In genomic region chr7:55160539-55160938, GRCh38 we compare ENCODE assay signal across 23 cellular contexts.
A peak's percentile ranks its signal among the peaks of the same experiment; 100 is the strongest.
DNase-seq lines count a peak whose midpoint lies in the region; ATAC-seq and TF ChIP-seq lines count a peak whose summit lies in the region.
"Had no signal": no experiment of that assay in that cellular context is flagged by ENCODE, and none has a peak within 500 bp of the region (broad histone marks: within the 10 kb centered on the region; RNA-seq: fewer than 3 reads in every experiment).

No MANE protein-coding gene starts in this region.

- ATAC-seq in lower lobe of right lung = peak; percentile 64 to 69
- ATAC-seq in right cardiac atrium = no peak
- no peak for ATAC-seq in right lobe of liver
- ATAC-seq: foreskin keratinocyte had no signal

- WGBS in right cardiac atrium = 97% methylated on average over 4 of the region's 4 CpGs
- 90% methylated on average over 4 of the region's 4 CpGs for WGBS in right lobe of liver (ENCODE audit: insufficient coverage, low coverage, low lambda C conversion rate, missing lambda C conversion rate)

- no peak for TF ChIP-seq POLR2A in right lobe of liver (IDR thresholded peaks at IDR 0.05)

- no peaks in the 10 kb centered on the region for H3K4me1 ChIP-seq in lower lobe of right lung
- H3K4me1 ChIP-seq in right cardiac atrium (ENCODE audit: control insufficient read depth, insufficient read depth, low read length) = no peaks in the 10 kb centered on the region
- H3K4me1 ChIP-seq in right lobe of liver = no peaks in the 10 kb centered on the region
- H3K4me1 ChIP-seq: foreskin keratinocyte, spleen, uterus had no signal

- peaks cover 8% of the 10 kb centered on the region for H3K27me3 Mint-ChIP-seq in HFFc6 (ENCODE audit: insufficient read depth)
- H3K27me3 Mint-ChIP-seq: progenitor cell of endocrine pancreas had no signal

- CTCF ChIA-PET in AG04450 (lab: Charles Lee) = no interaction called here

- peaks cover 58% of the 10 kb centered on the region for H3K4me1 Mint-ChIP-seq in HFFc6 (ENCODE audit: low read depth)
- H3K4me1 Mint-ChIP-seq: CD4-positive, CD25-positive, alpha-beta regulatory T cell had no signal

- DNase-seq in AG04450 (ENCODE audit: low read depth, low spot score) = peak; percentile 65
- DNase-seq in HFFc6 = peak; percentile 78
- DNase-seq in choroid plexus epithelial cell (ENCODE audit: low read depth) = peak; percentile 95
- no peak for DNase-seq in lower lobe of right lung
- no peak for DNase-seq in right cardiac atrium
- no peak for DNase-seq in DMS 273 (lab: John Stamatoyannopoulos, UW; ENCODE audit: unreplicated experiment)
- no peak for DNase-seq in HT-29 (ENCODE audit: low spot score)
- DNase-seq in right lobe of liver = no peak
- DNase-seq: activated CD4-positive, alpha-beta T cell treated with anti-CD3 and anti-CD28 coated beads, Interleukin-2, amount 50 U/mL, for 1 hour; activated CD8-positive, alpha-beta memory T cell treated with anti-CD3 and anti-CD28 coated beads, Interleukin-2, amount 50 U/mL, for 48 hours; activated naive CD4-positive, alpha-beta T cell; CD4-positive, CD25-positive, alpha-beta regulatory T cell; foreskin keratinocyte; NCI-H1092; NCI-H2081 treated with DMSO at 0.1 percent for 48 hours; NCI-H510A; nephron progenitor cell; SHP77; spleen; T-helper 1 cell; uterus had no signal

- POLR2A ChIA-PET in AG04450 (lab: Yijun Ruan, JAX) = interaction anchor here (1.0 to 1.1 kb wide), 2 partner anchors 16 to 28 kb away, joined by 3 to 6 read pairs; no protein-coding TSS in a partner anchor

- H3K27ac ChIP-seq in AG04450 (ENCODE audit: low read depth, low read length) (peak overlapping the region; percentile 59), lower lobe of right lung (no peak overlapping the region), right cardiac atrium (ENCODE audit: low read length) (no peak overlapping the region), right lobe of liver (no peak overlapping the region)
- H3K27ac ChIP-seq: foreskin keratinocyte, KMS-11, spleen, uterus had no signal

- 0 out of 2 replicates have a peak overlapping the region, but pooled peaks have one; percentile 3 for H3K4me3 Mint-ChIP-seq in HFFc6
- H3K4me3 Mint-ChIP-seq: CD4-positive, CD25-positive, alpha-beta regulatory T cell; nephron progenitor cell had no signal

- H3K9me3 Mint-ChIP-seq in HFFc6 = no peaks in the 10 kb centered on the region
- H3K9me3 Mint-ChIP-seq: nephron progenitor cell had no signal

- H3K36me3 Mint-ChIP-seq in HFFc6 (ENCODE audit: low read depth) = peaks cover 61% of the 10 kb centered on the region
- H3K36me3 Mint-ChIP-seq: CD4-positive, CD25-positive, alpha-beta regulatory T cell had no signal

- peak overlapping the region; percentile 92 for H3K27ac Mint-ChIP-seq in HFFc6
- H3K27ac Mint-ChIP-seq: CD4-positive, CD25-positive, alpha-beta regulatory T cell; nephron progenitor cell; progenitor cell of endocrine pancreas had no signal

- H3K4me3 ChIP-seq in AG04450 (ENCODE audit: low read depth, low read length) (no peak overlapping the region), choroid plexus epithelial cell (ENCODE audit: low read depth, low read length) (no peak overlapping the region), lower lobe of right lung (no peak overlapping the region), right cardiac atrium (ENCODE audit: low read length) (no peak overlapping the region), right lobe of liver (no peak overlapping the region)
- H3K4me3 ChIP-seq: spleen, uterus had no signal

- H3K9me3 ChIP-seq in AG04450 (ENCODE audit: control insufficient read depth, insufficient read depth, low read length) (no peaks in the 10 kb centered on the region; the same call in 1 of the 2 replicates), lower lobe of right lung (no peaks in the 10 kb centered on the region), right cardiac atrium (ENCODE audit: control insufficient read depth, low read length) (no peaks in the 10 kb centered on the region), right lobe of liver (no peaks in the 10 kb centered on the region)
- H3K9me3 ChIP-seq: spleen, uterus had no signal

- H3K36me3 ChIP-seq in lower lobe of right lung = peaks cover 81% of the 10 kb centered on the region
- peaks cover 0 to 88% (median 49%) of the 10 kb centered on the region in 4 donors for H3K36me3 ChIP-seq in right lobe of liver
- H3K36me3 ChIP-seq: uterus had no signal

- no peak for TF ChIP-seq CTCF in AG04450 (IDR thresholded peaks at IDR 0.05; ENCODE audit: low read depth, low read length)
- TF ChIP-seq CTCF in HFFc6 (IDR thresholded peaks at IDR 0.05) = no peak
- no peak for TF ChIP-seq CTCF in choroid plexus epithelial cell (conservative IDR thresholded peaks at IDR 0.05; ENCODE audit: low read depth, low read length)
- TF ChIP-seq CTCF in lower lobe of right lung (IDR thresholded peaks at IDR 0.05) = no peak
- no peak for TF ChIP-seq CTCF in right lobe of liver (IDR thresholded peaks at IDR 0.05)

- intact Hi-C loops in lower lobe of right lung (cut with DNase I) (no loop called here), right cardiac atrium (cut with DNase I) (no loop called here), right lobe of liver (cut with DNase I) (no loop called here)

- H3K27me3 ChIP-seq in AG04450 (ENCODE audit: control insufficient read depth, insufficient read depth, low read length) (no peaks in the 10 kb centered on the region), lower lobe of right lung (ENCODE audit: low read depth) (no peaks in the 10 kb centered on the region), right cardiac atrium (ENCODE audit: control insufficient read depth, insufficient read depth) (no peaks in the 10 kb centered on the region), right lobe of liver (no peaks in the 10 kb centered on the region)
- H3K27me3 ChIP-seq: foreskin keratinocyte, spleen, uterus had no signal

Comparison
In these comparisons a context has a peak if more than half of its experiments do, and no peak if none do; other contexts are left out.
1. DNase-seq: peak in AG04450 (single experiment), HFFc6 (single experiment) and choroid plexus epithelial cell (single experiment); none in lower lobe of right lung (single experiment), right cardiac atrium (0 of 3), DMS 273 (single experiment), HT-29 (single experiment) and right lobe of liver (0 of 3).
2. ATAC-seq: peak in lower lobe of right lung (2 of 2); none in right cardiac atrium (0 of 2) and right lobe of liver (0 of 4).